8 cellular contexts compared by ENCODE assay signal in genomic region chr2:108377815-108378630, GRCh38. TPM values are rescaled to one million over a fixed set of nuclear protein-coding genes. Genes with fewer than 3 reads are reported as not detected.
DNase-seq lines count a peak whose midpoint lies in the region; FAIRE-seq and TF ChIP-seq lines count a peak whose summit lies in the region.

TSS of gene SULT1C4 (plus strand) at chr2:108377954. CDS start at chr2:108378338, 384 bp downstream.

- H3K4me3 ChIP-seq in HEK293 (ENCODE audit: low read depth, low read length) (peak within 1 kb of the TSS; percentile 0), colonic mucosa (no peak within 1 kb of the TSS), retinal pigment epithelial cell (ENCODE audit: low read length) (peak within 1 kb of the TSS; percentile 29), MM.1S (ENCODE audit: low read length) (no peak within 1 kb of the TSS)

- FAIRE-seq in GM12891 (lab: Jason Lieb, UNC): no peak

- no peaks in the 10 kb centered on the region for H3F3A ChIP-seq in MM.1S (ENCODE audit: insufficient read depth, low read length)

- H3K27me3 ChIP-seq in colonic mucosa (no peaks in the 10 kb centered on the region), MM.1S (replicated peaks; ENCODE audit: insufficient read depth, low read length) (no peaks in the 10 kb centered on the region)

- TF ChIP-seq CTCF in HEK293 (tag by site-specific recombination; IDR thresholded peaks at IDR 0.05) (no peak), colonic mucosa (IDR thresholded peaks at IDR 0.05) (no peak), retinal pigment epithelial cell (conservative IDR thresholded peaks at IDR 0.05; ENCODE audit: low read depth, low read length) (no peak), MM.1S (IDR thresholded peaks at IDR 0.05; ENCODE audit: low read length) (no peak)

- POLR2A ChIA-PET in HEK293 (lab: Yijun Ruan, JAX): no interaction called here

- no peak for DNase-seq in colonic mucosa
- DNase-seq in left kidney (ENCODE audit: low read depth, low spot score): peak; percentile 99
- no peak for DNase-seq in retinal pigment epithelial cell (ENCODE audit: low read depth)
- DNase-seq in SKM-1 (lab: John Stamatoyannopoulos, UW; ENCODE audit: unreplicated experiment): no peak
- no peak for DNase-seq in NCI-H2029 treated with DMSO at 0.1 percent for 48 hours (lab: John Stamatoyannopoulos, UW)
- no peak for DNase-seq in GM12891 (ENCODE audit: insufficient read length, low spot score)
- no peak for DNase-seq in MM.1S

- H3K79me2 ChIP-seq in MM.1S (ENCODE audit: low read length): no peaks in the 10 kb centered on the region

- H3K27ac ChIP-seq in HEK293 (ENCODE audit: extremely low read depth, low read depth, low read length) (no peak within 1 kb of the TSS; the same call in 1 of the 2 replicates), colonic mucosa (peak within 1 kb of the TSS; percentile 28), MM.1S (ENCODE audit: low read length) (no peak within 1 kb of the TSS)

- H3K9me3 ChIP-seq in HEK293 (ENCODE audit: control insufficient read depth, insufficient read depth, low read depth, low read length) (no peaks in the 10 kb centered on the region), colonic mucosa (no peaks in the 10 kb centered on the region), MM.1S (replicated peaks; ENCODE audit: insufficient read depth, low read length) (no peaks in the 10 kb centered on the region)

- H3K36me3 ChIP-seq in HEK293 (ENCODE audit: control insufficient read depth in 2 of 2, insufficient read depth in 1 of 2, low read length in 2 of 2) (peaks cover 0 to 24% of the 10 kb centered on the region in 2 experiments; a peak in 1 of 3 replicates), colonic mucosa (no peaks in the 10 kb centered on the region), MM.1S (replicated peaks; ENCODE audit: insufficient read depth, low read length) (no peaks in the 10 kb centered on the region)

- H3K9me2 ChIP-seq in MM.1S (replicated peaks; ENCODE audit: insufficient read depth, low read length): no peaks in the 10 kb centered on the region

- no peaks in the 10 kb centered on the region for H4K20me1 ChIP-seq in MM.1S (ENCODE audit: insufficient read depth, low read length)

- no peak within 1 kb of the TSS for H2AFZ ChIP-seq in MM.1S (ENCODE audit: low read length)

- H3K9ac ChIP-seq in colonic mucosa (ENCODE audit: low read depth in 2 of 2, low read length in 2 of 2): no peak within 1 kb of the TSS
- no peak within 1 kb of the TSS for H3K9ac ChIP-seq in MM.1S (ENCODE audit: low read length)

- H3K4me1 ChIP-seq in HEK293 (ENCODE audit: control insufficient read depth, insufficient read depth, low read length) (peaks cover 3% of the 10 kb centered on the region; the same call in 1 of the 2 replicates), colonic mucosa (no peaks in the 10 kb centered on the region), MM.1S (ENCODE audit: low read length) (no peaks in the 10 kb centered on the region)

- TF ChIP-seq POLR2A in GM12891 (IDR thresholded peaks at IDR 0.05; ENCODE audit: low read depth, low read length): no peak

- H3K4me2 ChIP-seq in MM.1S (ENCODE audit: low read depth, low read length): no peak within 1 kb of the TSS

- CTCF ChIA-PET in HEK293 (lab: Yijun Ruan, JAX): no interaction called here

- intact Hi-C loops in colonic mucosa (cut with DNase I): no loop called here

TF ChIP-seq in HEK293, 187 proteins besides CTCF, POLR2A, EP300 and RAD21 (continues in another document):
- TF ChIP-seq, protein P1, sequence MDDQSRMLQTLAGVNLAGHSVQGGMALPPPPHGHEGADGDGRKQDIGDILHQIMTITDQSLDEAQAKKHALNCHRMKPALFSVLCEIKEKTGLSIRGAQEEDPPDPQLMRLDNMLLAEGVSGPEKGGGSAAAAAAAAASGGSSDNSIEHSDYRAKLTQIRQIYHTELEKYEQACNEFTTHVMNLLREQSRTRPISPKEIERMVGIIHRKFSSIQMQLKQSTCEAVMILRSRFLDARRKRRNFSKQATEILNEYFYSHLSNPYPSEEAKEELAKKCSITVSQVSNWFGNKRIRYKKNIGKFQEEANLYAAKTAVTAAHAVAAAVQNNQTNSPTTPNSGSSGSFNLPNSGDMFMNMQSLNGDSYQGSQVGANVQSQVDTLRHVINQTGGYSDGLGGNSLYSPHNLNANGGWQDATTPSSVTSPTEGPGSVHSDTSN (CRISPR knock-in tag; IDR thresholded peaks at IDR 0.05): no peak
- TF ChIP-seq ZBTB20 (tag by site-specific recombination; IDR thresholded peaks at IDR 0.05) (peak; percentile 58), RBAK (tag by site-specific recombination; IDR thresholded peaks at IDR 0.05) (no peak), ZNF654 (tag by site-specific recombination; IDR thresholded peaks at IDR 0.05; ENCODE audit: low read depth) (no peak), PRDM6 (tag by site-specific recombination; IDR thresholded peaks at IDR 0.05) (no peak), ZNF211 (tag by site-specific recombination; IDR thresholded peaks at IDR 0.05; ENCODE audit: low read depth) (no peak), ZNF114 (tag by site-specific recombination; IDR thresholded peaks at IDR 0.05) (no peak), ZNF202 (tag by site-specific recombination; IDR thresholded peaks at IDR 0.05; ENCODE audit: borderline replicate concordance) (no peak), TCF7L2 (IDR thresholded peaks at IDR 0.05; ENCODE audit: borderline replicate concordance, low read depth, low read length) (no peak), ZNF341 (tag by site-specific recombination; IDR thresholded peaks at IDR 0.05; ENCODE audit: low read depth) (no peak), ZNF585B (tag by site-specific recombination; IDR thresholded peaks at IDR 0.05) (no peak), KLF16 (tag by site-specific recombination; IDR thresholded peaks at IDR 0.05) (no peak), ZNF335 (tag by site-specific recombination; conservative IDR thresholded peaks at IDR 0.05) (no peak)

TF ChIP-seq in GM12891, 5 proteins besides CTCF, POLR2A, EP300 and RAD21:
- TF ChIP-seq SPI1 (IDR thresholded peaks at IDR 0.05; ENCODE audit: low read depth, low read length) (no peak), TAF1 (IDR thresholded peaks at IDR 0.05; ENCODE audit: low read depth, low read length) (no peak), PAX5 (IDR thresholded peaks at IDR 0.05; ENCODE audit: insufficient read depth, low read length, severe bottlenecking) (no peak), POLR2AphosphoS5 (IDR thresholded peaks at IDR 0.05; ENCODE audit: low read depth, low read length) (no peak), POU2F2 (IDR thresholded peaks at IDR 0.05; ENCODE audit: low read depth, low read length) (no peak)

RNA-seq across cellular contexts. Expression of gene SULT1C4, which starts in this region (rescaled TPM):
- total RNA-seq in colonic mucosa: 1 to 10 TPM in 1 of 2 donors, under 1 TPM in 1; 0.59 to 2.0 TPM
- polyA plus RNA-seq in GM12891 (2012; ENCODE audit: low read depth, missing spikeins): not detected

Comparison
In these comparisons a context has a peak if more than half of its experiments do, and no peak if none do; other contexts are left out.
1. H3K4me3 ChIP-seq: peak in HEK293 (single experiment) and retinal pigment epithelial cell (single experiment); none in colonic mucosa (single experiment) and MM.1S (single experiment).